In genomic region chr16:67210069-67210937, GRCh38 we compare ENCODE assay signal across 19 cellular contexts. TPM values are rescaled to one million over a fixed set of nuclear protein-coding genes. Genes with fewer than 3 reads are reported as not detected.
"Had no signal": no experiment of that assay in that cellular context is flagged by ENCODE, and none has a peak within 500 bp of the region (broad histone marks: within the 10 kb centered on the region; RNA-seq: fewer than 3 reads in every experiment).

No MANE protein-coding gene starts in this region.

- H3K4me3 ChIP-seq: coronary artery, esophagus muscularis mucosa, tibial nerve, uterus had no signal

- FAIRE-seq: kidney, small intestine had no signal

- H3K36me3 ChIP-seq: uterus had no signal

- DNase-seq: activated CD4-positive, alpha-beta T cell treated with anti-CD3 and anti-CD28 coated beads for 36 hours; activated CD8-positive, alpha-beta T cell treated with anti-CD3 and anti-CD28 coated beads for 36 hours; activated gamma-delta T cell; activated T-cell treated with anti-CD3 and anti-CD28 coated beads, Interleukin-2, amount 50 U/mL, for 72 hours; kidney; left ventricle myocardium superior; mesenchymal stem cell; natural killer cell; posterior cingulate gyrus; retina; small intestine; stimulated activated CD4-positive, alpha-beta T cell treated with anti-CD3 and anti-CD28 coated beads, Interleukin-4, amount 100 ng/mL, for 24 hours; stimulated activated naive CD4-positive, alpha-beta T cell treated with Interleukin-2 at 50 U/mL for 16 hours; uterus had no signal

- ATAC-seq: activated CD4-positive, alpha-beta T cell treated with anti-CD3 and anti-CD28 coated beads for 36 hours; activated CD8-positive, alpha-beta T cell treated with anti-CD3 and anti-CD28 coated beads for 36 hours; activated naive CD4-positive, alpha-beta T cell treated with anti-CD3 and anti-CD28 coated beads, Interleukin-2, amount 50 U/mL, for 72 hours; activated T-cell treated with anti-CD3 and anti-CD28 coated beads, Interleukin-2, amount 50 U/mL, for 72 hours; left ventricle myocardium superior; natural killer cell had no signal

- H3K9me3 ChIP-seq: esophagus muscularis mucosa, tibial nerve, uterus had no signal

- H3K27ac ChIP-seq: coronary artery, esophagus muscularis mucosa, tibial nerve, uterus, VCaP had no signal

- H3K4me1 ChIP-seq: tibial nerve, uterus had no signal

- H3K27me3 ChIP-seq: esophagus muscularis mucosa, tibial nerve, uterus had no signal

RNA-seq across cellular contexts. Expression of gene EXOC3L1, which starts 20.4 kb away (rescaled TPM):
- total RNA-seq: activated T-cell treated with anti-CD3 and anti-CD28 coated beads, Interleukin-2, amount 50 U/mL, for 72 hours; natural killer cell had no signal
